ENCODE assay signal across 11 cellular contexts in genomic region chr17:62033317-62033716, GRCh38.
DNase-seq lines count a peak whose midpoint lies in the region; ATAC-seq and TF ChIP-seq lines count a peak whose summit lies in the region.
"Had no signal": no experiment of that assay in that cellular context is flagged by ENCODE, and none has a peak within 500 bp of the region (broad histone marks: within the 10 kb centered on the region; RNA-seq: fewer than 3 reads in every experiment).

No MANE protein-coding gene starts in this region.

- DNase-seq in stimulated activated naive CD8-positive, alpha-beta T cell treated with anti-CD3 and anti-CD28 coated beads, Interleukin-15, amount 100 ng/mL, for 72 hours: no peak
- DNase-seq in fibroblast of mammary gland (ENCODE audit: low read depth) (peak; percentile 25), skeletal muscle cell (ENCODE audit: low read depth) (peak; percentile 7), ecto neural progenitor cell (ENCODE audit: low spot score) (no peak), LoVo (ENCODE audit: low spot score) (no peak), AG20443 (ENCODE audit: low spot score) (no peak)
- DNase-seq: Caco-2; CD4-positive, alpha-beta T cell; IMR-90 had no signal

- ATAC-seq in stimulated activated naive CD8-positive, alpha-beta T cell treated with anti-CD3 and anti-CD28 coated beads, Interleukin-15, amount 100 ng/mL, for 72 hours: no peak

- no peak overlapping the region for H3K4me3 Mint-ChIP-seq in stimulated activated naive CD8-positive, alpha-beta T cell treated with anti-CD3 and anti-CD28 coated beads, Interleukin-15, Interleukin-2, amounts not matched to agents 100 ng/mL and 50 ng/mL, for 24 hours
- no peak overlapping the region for H3K4me3 Mint-ChIP-seq in stimulated activated naive CD8-positive, alpha-beta T cell treated with anti-CD3 and anti-CD28 coated beads, Interleukin-15, amount 100 ng/mL, for 72 hours
- H3K4me3 Mint-ChIP-seq: CD4-positive, alpha-beta T cell had no signal

- no peaks in the 10 kb centered on the region for H3K27me3 Mint-ChIP-seq in stimulated activated naive CD8-positive, alpha-beta T cell treated with anti-CD3 and anti-CD28 coated beads, Interleukin-15, Interleukin-2, amounts not matched to agents 100 ng/mL and 50 ng/mL, for 24 hours
- H3K27me3 Mint-ChIP-seq in stimulated activated naive CD8-positive, alpha-beta T cell treated with anti-CD3 and anti-CD28 coated beads, Interleukin-15, amount 100 ng/mL, for 72 hours: no peaks in the 10 kb centered on the region
- H3K27me3 Mint-ChIP-seq: CD4-positive, alpha-beta T cell had no signal

- no peak overlapping the region for H3K4me3 ChIP-seq in fibroblast of mammary gland (ENCODE audit: control insufficient read depth, low read depth, low read length)
- H3K4me3 ChIP-seq in skeletal muscle cell (ENCODE audit: low read depth, low read length): no peak overlapping the region
- H3K4me3 ChIP-seq: HAP-1 had no signal

- peak overlapping the region; percentile 26 for H3K27ac Mint-ChIP-seq in stimulated activated naive CD8-positive, alpha-beta T cell treated with anti-CD3 and anti-CD28 coated beads, Interleukin-15, Interleukin-2, amounts not matched to agents 100 ng/mL and 50 ng/mL, for 24 hours
- H3K27ac Mint-ChIP-seq in stimulated activated naive CD8-positive, alpha-beta T cell treated with anti-CD3 and anti-CD28 coated beads, Interleukin-15, amount 100 ng/mL, for 72 hours: peak overlapping the region in 1 of 2 donors; percentile 59
- H3K27ac Mint-ChIP-seq: CD4-positive, alpha-beta T cell had no signal

- no peak for TF ChIP-seq CTCF in fibroblast of mammary gland (conservative IDR thresholded peaks at IDR 0.05; ENCODE audit: control insufficient read depth, insufficient read depth, low read depth, low read length)

- H3K9me3 Mint-ChIP-seq in stimulated activated naive CD8-positive, alpha-beta T cell treated with anti-CD3 and anti-CD28 coated beads, Interleukin-15, Interleukin-2, amounts not matched to agents 100 ng/mL and 50 ng/mL, for 24 hours: no peaks in the 10 kb centered on the region
- no peaks in the 10 kb centered on the region for H3K9me3 Mint-ChIP-seq in stimulated activated naive CD8-positive, alpha-beta T cell treated with anti-CD3 and anti-CD28 coated beads, Interleukin-15, amount 100 ng/mL, for 72 hours
- H3K9me3 Mint-ChIP-seq: CD4-positive, alpha-beta T cell had no signal

- H3K4me1 Mint-ChIP-seq in stimulated activated naive CD8-positive, alpha-beta T cell treated with anti-CD3 and anti-CD28 coated beads, Interleukin-15, Interleukin-2, amounts not matched to agents 100 ng/mL and 50 ng/mL, for 24 hours (ENCODE audit: low read depth): peaks cover 3% of the 10 kb centered on the region
- no peaks in the 10 kb centered on the region for H3K4me1 Mint-ChIP-seq in stimulated activated naive CD8-positive, alpha-beta T cell treated with anti-CD3 and anti-CD28 coated beads, Interleukin-15, amount 100 ng/mL, for 72 hours

- H3K36me3 Mint-ChIP-seq in stimulated activated naive CD8-positive, alpha-beta T cell treated with anti-CD3 and anti-CD28 coated beads, Interleukin-15, Interleukin-2, amounts not matched to agents 100 ng/mL and 50 ng/mL, for 24 hours (ENCODE audit: low read depth): peaks cover 50% of the 10 kb centered on the region

Comparison
In these comparisons a context has a peak if more than half of its experiments do, and no peak if none do; other contexts are left out.
1. DNase-seq: peak in fibroblast of mammary gland (single experiment) and skeletal muscle cell (single experiment); none in stimulated activated naive CD8-positive, alpha-beta T cell treated with anti-CD3 and anti-CD28 coated beads, Interleukin-15, amount 100 ng/mL, for 72 hours (0 of 2), ecto neural progenitor cell (single experiment), LoVo (single experiment) and AG20443 (single experiment).